1 cellular context compared by ENCODE assay signal in genomic region chr20:1533059-1533458, GRCh38.
TF ChIP-seq lines count a peak whose summit lies in the region.

No MANE protein-coding gene starts in this region.

TF ChIP-seq in K562, 482 proteins besides CTCF, POLR2A, EP300 and RAD21:
- no peak for TF ChIP-seq SETDB1 (IDR thresholded peaks at IDR 0.05; ENCODE audit: low read length)
- no peak for TF ChIP-seq PML (IDR thresholded peaks at IDR 0.05; ENCODE audit: low read length)
- no peak for TF ChIP-seq GTF2B (IDR thresholded peaks at IDR 0.05; ENCODE audit: extremely low read depth, insufficient read length)
- no peak for TF ChIP-seq MEF2D (tag; conservative IDR thresholded peaks at IDR 0.05; ENCODE audit: low read depth)
- no peak for TF ChIP-seq BRD9 (IDR thresholded peaks at IDR 0.05; ENCODE audit: low read depth, partially characterized antibody)
- no peak for TF ChIP-seq NELFE (IDR thresholded peaks at IDR 0.05; ENCODE audit: insufficient read depth, insufficient read length)
- TF ChIP-seq ATF6 (CRISPR knock-in tag; IDR thresholded peaks at IDR 0.05), result no peak
- no peak for TF ChIP-seq HES1 (IDR thresholded peaks at IDR 0.05; ENCODE audit: low read depth)
- no peak for TF ChIP-seq MTA1 (IDR thresholded peaks at IDR 0.05; ENCODE audit: borderline replicate concordance)
- TF ChIP-seq RERE (CRISPR knock-in tag; IDR thresholded peaks at IDR 0.05; ENCODE audit: borderline replicate concordance), result no peak
- no peak for TF ChIP-seq KLF10 (CRISPR knock-in tag; IDR thresholded peaks at IDR 0.05)
- no peak for TF ChIP-seq CBFA2T3 (IDR thresholded peaks at IDR 0.05)
- TF ChIP-seq CHD1 (IDR thresholded peaks at IDR 0.05; ENCODE audit: low read length), result no peak
- no peak for TF ChIP-seq TGIF2 (CRISPR knock-in tag; IDR thresholded peaks at IDR 0.05)
- TF ChIP-seq RBM17 (IDR thresholded peaks at IDR 0.05; ENCODE audit: borderline replicate concordance, low read depth, low read length), result no peak
- no peak for TF ChIP-seq IRF2 (CRISPR knock-in tag; IDR thresholded peaks at IDR 0.05)
- no peak for TF ChIP-seq ZNF695 (CRISPR knock-in tag; IDR thresholded peaks at IDR 0.05)
